ENCODE assay signal across 16 cellular contexts in genomic region chr11:41612415-41612814, GRCh38.
DNase-seq lines count a peak whose midpoint lies in the region; ATAC-seq and TF ChIP-seq lines count a peak whose summit lies in the region.
"Had no signal": no experiment of that assay in that cellular context is flagged by ENCODE, and none has a peak within 500 bp of the region (broad histone marks: within the 10 kb centered on the region; RNA-seq: fewer than 3 reads in every experiment).

No MANE protein-coding gene starts in this region.

- BruUV-seq in mammary epithelial cell (replicated peaks; lab: Mats Ljungman, UMichigan), result no TSS peak

- H3K4me1 Mint-ChIP-seq in CD8-positive, alpha-beta T cell (ENCODE audit: low read depth), result no peaks in the 10 kb centered on the region
- H3K4me1 Mint-ChIP-seq: CD4-positive, CD25-positive, alpha-beta regulatory T cell had no signal

- H3K27me3 ChIP-seq in mammary epithelial cell (ENCODE audit: insufficient read depth, low read length) (no peaks in the 10 kb centered on the region), right lobe of liver (no peaks in the 10 kb centered on the region)
- no peaks in the 10 kb centered on the region for H3K27me3 ChIP-seq in CD8-positive, alpha-beta T cell (ENCODE audit: insufficient read depth, low read length)

- no peaks in the 10 kb centered on the region for H3K27me3 Mint-ChIP-seq in CD8-positive, alpha-beta T cell (ENCODE audit: low read depth)
- H3K27me3 Mint-ChIP-seq: CD4-positive, CD25-positive, alpha-beta regulatory T cell had no signal

- H2AFZ ChIP-seq in mammary epithelial cell (ENCODE audit: low read depth, low read length), result no peak overlapping the region
- H2AFZ ChIP-seq: GM23248 had no signal

- H3K9ac ChIP-seq in mammary epithelial cell (ENCODE audit: insufficient read depth, low read length), result no peak overlapping the region
- H3K9ac ChIP-seq: GM23248 had no signal

- peaks cover 7% of the 10 kb centered on the region for H3K4me1 ChIP-seq in mammary epithelial cell (ENCODE audit: insufficient read depth, low read length)
- no peaks in the 10 kb centered on the region for H3K4me1 ChIP-seq in right lobe of liver
- H3K4me1 ChIP-seq in CD8-positive, alpha-beta T cell (ENCODE audit: insufficient read depth, low read length), result no peaks in the 10 kb centered on the region
- H3K4me1 ChIP-seq: left ventricle myocardium inferior had no signal

- no peak overlapping the region for H3K4me3 Mint-ChIP-seq in CD8-positive, alpha-beta T cell
- H3K4me3 Mint-ChIP-seq: CD4-positive, CD25-positive, alpha-beta regulatory T cell had no signal

- in situ Hi-C loops in mammary epithelial cell (cut with MboI; ENCODE audit: low sequenced_read_pairs in 2 of 2), result no loop called here

- H3K36me3 Mint-ChIP-seq in CD8-positive, alpha-beta T cell, result no peaks in the 10 kb centered on the region
- H3K36me3 Mint-ChIP-seq: CD4-positive, CD25-positive, alpha-beta regulatory T cell had no signal

- H3K27ac Mint-ChIP-seq in CD8-positive, alpha-beta T cell, result no peak overlapping the region
- H3K27ac Mint-ChIP-seq: CD4-positive, CD25-positive, alpha-beta regulatory T cell had no signal

- dilution Hi-C loops in mammary epithelial cell (cut with HindIII; ENCODE audit: low sequenced_read_pairs), result no loop called here

- H3K9me3 ChIP-seq in mammary epithelial cell (replicated peaks; ENCODE audit: insufficient read depth, low read length) (no peaks in the 10 kb centered on the region), right lobe of liver (no peaks in the 10 kb centered on the region)
- no peaks in the 10 kb centered on the region for H3K9me3 ChIP-seq in CD8-positive, alpha-beta T cell (ENCODE audit: low read length)

- H4K20me1 ChIP-seq in mammary epithelial cell (ENCODE audit: insufficient read depth, low read length), result no peaks in the 10 kb centered on the region

- POLR2A ChIA-PET in CD8-positive, alpha-beta T cell (lab: Charles Lee), result no interaction called here

- TF ChIP-seq POLR2A in NB4 (IDR thresholded peaks at IDR 0.05; ENCODE audit: extremely low read depth, insufficient read length), result no peak
- TF ChIP-seq POLR2A in right lobe of liver (IDR thresholded peaks at IDR 0.05), result no peak

- H3K9me3 Mint-ChIP-seq in CD8-positive, alpha-beta T cell, result peaks cover 15% of the 10 kb centered on the region

- 0% methylated on average over 1 of the region's 1 CpG for WGBS in mammary epithelial cell (ENCODE audit: low coverage, missing lambda C conversion rate)
- WGBS in right lobe of liver (ENCODE audit: insufficient coverage, low coverage, low lambda C conversion rate, missing lambda C conversion rate), result 17% methylated on average over 1 of the region's 1 CpG

- intact Hi-C loops in mammary epithelial cell (cut with micrococcal nuclease) (loop anchor here (1.0 to 5.0 kb wide), 3 partner anchors 114 to 910 kb away; no protein-coding TSS in a partner anchor), right lobe of liver (cut with DNase I) (no loop called here)
- intact Hi-C loops in CD8-positive, alpha-beta T cell (cut with DNase I, micrococcal nuclease), result no loop called here

- no peak overlapping the region for H3K27ac ChIP-seq in mammary epithelial cell (ENCODE audit: insufficient read depth, low read depth, low read length)
- no peak overlapping the region for H3K27ac ChIP-seq in right lobe of liver
- H3K27ac ChIP-seq in coronary artery, result no peak overlapping the region
- H3K27ac ChIP-seq in CD8-positive, alpha-beta T cell (ENCODE audit: low read depth, low read length), result no peak overlapping the region
- H3K27ac ChIP-seq: GM23248, left ventricle myocardium inferior had no signal

- CTCF ChIA-PET in mammary epithelial cell (lab: Charles Lee; ENCODE audit: low non-redundant PET), result interaction anchor here (0.5 to 1.1 kb wide), 2 partner anchors 340 to 912 kb away, joined by 3 read pairs; no protein-coding TSS in a partner anchor
- CTCF ChIA-PET in CD8-positive, alpha-beta T cell (lab: Charles Lee), result no interaction called here

- no peaks in the 10 kb centered on the region for H3K79me2 ChIP-seq in mammary epithelial cell (ENCODE audit: insufficient read depth, low read length)

- H3K4me3 ChIP-seq in NB4 (ENCODE audit: low read depth, low read length) (no peak overlapping the region), mammary epithelial cell (replicated peaks in 1 of 3; ENCODE audit: insufficient read depth in 1 of 3, low read depth in 2 of 3, low read length in 3 of 3) (no peak overlapping the region), right lobe of liver (no peak overlapping the region), coronary artery (no peak overlapping the region)
- H3K4me3 ChIP-seq in CD8-positive, alpha-beta T cell (ENCODE audit: low read depth, low read length), result no peak overlapping the region
- H3K4me3 ChIP-seq: GM23248, left ventricle myocardium inferior had no signal

- TF ChIP-seq CTCF in NB4 (IDR thresholded peaks at IDR 0.05; ENCODE audit: low read depth, low read length), result peak; percentile 7
- TF ChIP-seq CTCF in mammary epithelial cell (conservative IDR thresholded peaks at IDR 0.05 in 1 of 2, IDR thresholded peaks at IDR 0.05 in 1 of 2; ENCODE audit: extremely low read depth in 1 of 2, insufficient read depth in 1 of 2, low read depth in 1 of 2, low read length in 2 of 2), result peak; percentile 55 to 75
- TF ChIP-seq CTCF in right lobe of liver (IDR thresholded peaks at IDR 0.05), result peak in 3 of 4 donors; percentile 15 to 34 (median 27)
- no peak for TF ChIP-seq CTCF in coronary artery (IDR thresholded peaks at IDR 0.05)
- no peak for TF ChIP-seq CTCF in CD8-positive, alpha-beta T cell (IDR thresholded peaks at IDR 0.05)

- ATAC-seq in right lobe of liver, result peak in 2 of 4 donors; percentile 30 to 46
- ATAC-seq in CD8-positive, alpha-beta T cell, result no peak

- no peaks in the 10 kb centered on the region for H3K36me3 ChIP-seq in mammary epithelial cell (ENCODE audit: insufficient read depth, low read length)
- no peaks in the 10 kb centered on the region for H3K36me3 ChIP-seq in right lobe of liver
- no peaks in the 10 kb centered on the region for H3K36me3 ChIP-seq in CD8-positive, alpha-beta T cell (ENCODE audit: insufficient read depth, low read length)
- H3K36me3 ChIP-seq: left ventricle myocardium inferior had no signal

- DNase-seq in DMS53 (lab: John Stamatoyannopoulos, UW) (peak; percentile 36), NB4 (ENCODE audit: low read depth) (peak; percentile 1), mammary epithelial cell (peak; percentile 15), right lobe of liver (no peak), coronary artery (ENCODE audit: low spot score) (no peak), NCI-H524 treated with DMSO at 0.1 percent for 48 hours (lab: John Stamatoyannopoulos, UW) (no peak)
- DNase-seq in CD8-positive, alpha-beta T cell, result no peak
- no peak for DNase-seq in activated CD8-positive, alpha-beta memory T cell treated with anti-CD3 and anti-CD28 coated beads, Interleukin-2, amount 50 U/mL, for 4 hours
- DNase-seq: activated naive CD4-positive, alpha-beta T cell treated with anti-CD3 and anti-CD28 coated beads, Interleukin-2, amount 50 U/mL, for 16 hours; CD4-positive, CD25-positive, alpha-beta regulatory T cell; cerebellar nuclear complex; GM23248; left ventricle myocardium inferior; NCI-H1930; NCI-H82; stimulated activated naive CD4-positive, alpha-beta T cell had no signal

- no peak overlapping the region for H3K4me2 ChIP-seq in mammary epithelial cell (ENCODE audit: insufficient read depth, low read depth, low read length)

Comparison
In these comparisons a context has a peak if more than half of its experiments do, and no peak if none do; other contexts are left out.
1. DNase-seq: peak in DMS53 (single experiment), NB4 (single experiment) and mammary epithelial cell (single experiment); none in right lobe of liver (0 of 3), coronary artery (single experiment), CD8-positive, alpha-beta T cell (0 of 7), activated CD8-positive, alpha-beta memory T cell treated with anti-CD3 and anti-CD28 coated beads, Interleukin-2, amount 50 U/mL, for 4 hours (single experiment) and NCI-H524 treated with DMSO at 0.1 percent for 48 hours (single experiment).
2. CTCF ChIP-seq: peak in NB4 (single experiment), mammary epithelial cell (2 of 2) and right lobe of liver (3 of 4); none in coronary artery (single experiment) and CD8-positive, alpha-beta T cell (single experiment).